In genomic region chr1:47725732-47726495, GRCh38 we compare ENCODE assay signal across 8 cellular contexts.
A peak's percentile ranks its signal among the peaks of the same experiment; 100 is the strongest.
DNase-seq lines count a peak whose midpoint lies in the region; ATAC-seq and TF ChIP-seq lines count a peak whose summit lies in the region.

No MANE protein-coding gene starts in this region.

- ATAC-seq in GM18868 (IDR thresholded peaks at IDR 0.05; ENCODE audit: unreplicated experiment) (peak; percentile 96), HG03108 (IDR thresholded peaks at IDR 0.05; ENCODE audit: unreplicated experiment) (peak; percentile 85)

- H3K27ac Mint-ChIP-seq in dendritic cell treated with granulocyte-macrophage colony-stimulating factor and Interleukin-4, amounts not matched to agents 40 ng/mL and 50 ng/mL, for 4 days = no peak overlapping the region

- WGBS in lower leg skin, 2 donors = 8 to 11% methylated on average over 25 of the region's 25 CpGs

- intact Hi-C loops in dendritic cell treated with granulocyte-macrophage colony-stimulating factor and Interleukin-4, amounts not matched to agents 40 ng/mL and 50 ng/mL, for 4 days (cut with micrococcal nuclease) = loop anchor here (1.0 kb wide), 1 partner anchor 338 kb away; no protein-coding TSS in a partner anchor
- intact Hi-C loops in lower leg skin (cut with DNase I; ENCODE audit: low total_unique reads) = loop anchor here (5.0 kb wide), 1 partner anchor 294 kb away; no protein-coding TSS in a partner anchor

- H3K4me3 Mint-ChIP-seq in dendritic cell treated with granulocyte-macrophage colony-stimulating factor and Interleukin-4, amounts not matched to agents 40 ng/mL and 50 ng/mL, for 4 days = peak overlapping the region; percentile 30

- peak; percentile 70 for DNase-seq in AG10803 (ENCODE audit: low read depth)
- DNase-seq in NCI-H2196 (lab: John Stamatoyannopoulos, UW; ENCODE audit: unreplicated experiment) = peak; percentile 83
- peak; percentile 45 for DNase-seq in activated CD4-positive, alpha-beta T cell treated with anti-CD3 and anti-CD28 coated beads for 1 hour
- peak; percentile 72 to 92 for DNase-seq in lower leg skin (ENCODE audit: low spot score in 2 of 2)
- DNase-seq in stimulated activated CD4-positive, alpha-beta T cell treated with anti-CD3 and anti-CD28 coated beads, TNF-alpha, amount 100 ng/mL, for 4 hours (ENCODE audit: low read depth in 3 of 3) = peak in 2 of 3 experiments; percentile 28 to 33

- no peaks in the 10 kb centered on the region for H3K9me3 Mint-ChIP-seq in dendritic cell treated with granulocyte-macrophage colony-stimulating factor and Interleukin-4, amounts not matched to agents 40 ng/mL and 50 ng/mL, for 4 days

- peaks cover 59% of the 10 kb centered on the region for H3K27me3 Mint-ChIP-seq in dendritic cell treated with granulocyte-macrophage colony-stimulating factor and Interleukin-4, amounts not matched to agents 40 ng/mL and 50 ng/mL, for 4 days

- no peak for TF ChIP-seq POLR2A in lower leg skin (IDR thresholded peaks at IDR 0.05)

- peaks cover 7% of the 10 kb centered on the region for H3K4me1 Mint-ChIP-seq in dendritic cell treated with granulocyte-macrophage colony-stimulating factor and Interleukin-4, amounts not matched to agents 40 ng/mL and 50 ng/mL, for 4 days (ENCODE audit: low read depth)

- H3K4me3 ChIP-seq in AG10803 (ENCODE audit: low read length) = peak overlapping the region; percentile 15
- no peak overlapping the region for H3K4me3 ChIP-seq in lower leg skin (ENCODE audit: low read depth, poor library complexity, severe bottlenecking)

- no peaks in the 10 kb centered on the region for H3K36me3 Mint-ChIP-seq in dendritic cell treated with granulocyte-macrophage colony-stimulating factor and Interleukin-4, amounts not matched to agents 40 ng/mL and 50 ng/mL, for 4 days (ENCODE audit: low read depth)

- TF ChIP-seq CTCF in AG10803 (conservative IDR thresholded peaks at IDR 0.05; ENCODE audit: low read length) = peak; percentile 98
- TF ChIP-seq CTCF in lower leg skin (IDR thresholded peaks at IDR 0.05) = no peak

Comparison
In these comparisons a context has a peak if more than half of its experiments do, and no peak if none do; other contexts are left out.
1. DNase-seq: peak in every context shown above with its lines; median percentile 83 in NCI-H2196; 82 in lower leg skin; 70 in AG10803; 45 in activated CD4-positive, alpha-beta T cell treated with anti-CD3 and anti-CD28 coated beads for 1 hour; 30 in stimulated activated CD4-positive, alpha-beta T cell treated with anti-CD3 and anti-CD28 coated beads, TNF-alpha, amount 100 ng/mL, for 4 hours.